Comparison of ENCODE assay signal across 8 cellular contexts in the genomic region with DNA sequence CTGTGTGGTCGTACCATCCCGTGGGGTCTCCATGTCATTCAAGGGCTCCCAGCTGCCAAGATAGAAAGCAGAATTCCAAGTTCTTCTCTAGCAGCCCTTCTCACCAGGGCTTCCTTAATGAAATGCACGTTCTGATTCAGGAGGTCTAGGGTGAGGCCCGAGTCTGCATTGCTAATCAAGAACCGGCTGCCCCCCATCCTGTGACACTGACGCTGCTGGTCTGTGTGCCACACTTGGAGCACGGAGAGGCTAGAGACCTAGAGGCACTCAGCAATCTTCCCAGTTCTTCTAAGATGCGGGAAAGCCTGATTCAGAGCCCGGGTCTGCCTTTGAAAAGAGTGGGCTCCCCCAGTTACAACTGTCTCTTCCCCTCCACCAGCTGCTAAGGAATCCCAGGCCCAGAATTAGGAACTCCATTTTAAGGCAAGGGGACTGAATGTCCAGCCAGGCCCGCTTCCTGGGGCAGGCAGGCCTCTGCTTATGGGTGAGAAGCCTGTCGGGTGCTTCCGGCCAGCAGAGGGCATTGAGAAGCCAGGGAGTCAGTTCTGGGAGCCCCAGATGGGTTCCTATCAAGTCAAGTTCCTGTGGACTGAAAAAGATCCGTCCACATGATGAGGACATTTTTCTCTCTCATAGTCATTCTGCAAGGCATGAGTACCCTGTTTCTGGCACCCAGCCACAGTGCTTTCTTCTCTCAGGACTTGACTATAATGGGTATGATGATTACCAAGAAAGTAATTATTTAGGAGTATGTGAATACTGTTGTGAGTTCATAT.
DNase-seq lines count a peak whose midpoint lies in the region; ATAC-seq and TF ChIP-seq lines count a peak whose summit lies in the region.

No MANE protein-coding gene starts in this region.

- peak; percentile 94 for DNase-seq in EL
- DNase-seq in NB4 (ENCODE audit: low read depth) = peak; percentile 55
- peak; percentile 76 to 78 for DNase-seq in T47D (ENCODE audit: low read depth in 1 of 2, low spot score in 1 of 2)
- DNase-seq in iris pigment epithelial cell (ENCODE audit: low read depth) = peak; percentile 94
- DNase-seq in suprapubic skin (ENCODE audit: low spot score in 2 of 2) = peak; percentile 79 to 84
- no peak for DNase-seq in T-helper 2 cell treated with Interferon-gamma antibody and Interleukin-4, amounts not matched to agents 5 μg/mL and 100 μg/mL, for 36 hours (ENCODE audit: low spot score)

- no peaks in the 10 kb centered on the region for H3K9me3 Mint-ChIP-seq in T-helper 2 cell treated with Interferon-gamma antibody and Interleukin-4, amounts not matched to agents 5 μg/mL and 100 μg/mL, for 36 hours

- no peak for ATAC-seq in GM21619 (IDR thresholded peaks at IDR 0.05; ENCODE audit: unreplicated experiment)
- no peak for ATAC-seq in GM18520 (IDR thresholded peaks at IDR 0.05; ENCODE audit: unreplicated experiment)

- no peak overlapping the region for H3K27ac Mint-ChIP-seq in T-helper 2 cell treated with Interferon-gamma antibody and Interleukin-4, amounts not matched to agents 5 μg/mL and 100 μg/mL, for 36 hours

- TF ChIP-seq CTCF in NB4 (IDR thresholded peaks at IDR 0.05; ENCODE audit: low read depth, low read length) (peak; percentile 55), suprapubic skin (IDR thresholded peaks at IDR 0.05) (peak; percentile 29 to 46)

- H3K27ac ChIP-seq in suprapubic skin = no peak overlapping the region

- peaks cover 6% of the 10 kb centered on the region for H3K4me1 ChIP-seq in suprapubic skin

- WGBS in suprapubic skin = 58% methylated on average over 13 of the region's 13 CpGs

- H3K27me3 ChIP-seq in suprapubic skin = no peaks in the 10 kb centered on the region

- no peaks in the 10 kb centered on the region for H3K36me3 Mint-ChIP-seq in T-helper 2 cell treated with Interferon-gamma antibody and Interleukin-4, amounts not matched to agents 5 μg/mL and 100 μg/mL, for 36 hours (ENCODE audit: low read depth)

- H3K4me3 ChIP-seq in NB4 (ENCODE audit: low read depth, low read length) (no peak overlapping the region), suprapubic skin (no peak overlapping the region)

- no peaks in the 10 kb centered on the region for H3K9me3 ChIP-seq in suprapubic skin

- H3K4me1 Mint-ChIP-seq in T-helper 2 cell treated with Interferon-gamma antibody and Interleukin-4, amounts not matched to agents 5 μg/mL and 100 μg/mL, for 36 hours (ENCODE audit: low read depth) = no peaks in the 10 kb centered on the region

- TF ChIP-seq EP300 in suprapubic skin (IDR thresholded peaks at IDR 0.05) = no peak

- no peak overlapping the region for H3K4me3 Mint-ChIP-seq in T-helper 2 cell treated with Interferon-gamma antibody and Interleukin-4, amounts not matched to agents 5 μg/mL and 100 μg/mL, for 36 hours

- no peaks in the 10 kb centered on the region for H3K36me3 ChIP-seq in suprapubic skin

- peaks cover 7% of the 10 kb centered on the region for H3K27me3 Mint-ChIP-seq in T-helper 2 cell treated with Interferon-gamma antibody and Interleukin-4, amounts not matched to agents 5 μg/mL and 100 μg/mL, for 36 hours (ENCODE audit: low read depth)

- in situ Hi-C loops in T47D (cut with HindIII; ENCODE audit: low pct_unique_long_range_greater_than_20kb, low sequenced_read_pairs) = no loop called here

- TF ChIP-seq POLR2A in NB4 (IDR thresholded peaks at IDR 0.05; ENCODE audit: extremely low read depth, insufficient read length) (no peak), suprapubic skin (IDR thresholded peaks at IDR 0.05) (no peak)
